ENCODE assay signal across 22 cellular contexts in genomic region chr10:88764110-88764509, GRCh38. TPM values are rescaled to one million over a fixed set of nuclear protein-coding genes. Genes with fewer than 3 reads are reported as not detected.
DNase-seq lines count a peak whose midpoint lies in the region; ATAC-seq and TF ChIP-seq lines count a peak whose summit lies in the region.
"Had no signal": no experiment of that assay in that cellular context is flagged by ENCODE, and none has a peak within 500 bp of the region (broad histone marks: within the 10 kb centered on the region; RNA-seq: fewer than 3 reads in every experiment).

No MANE protein-coding gene starts in this region.

- H3K4ac ChIP-seq in mesenchymal stem cell (ENCODE audit: low read depth in 1 of 2, low read length in 2 of 2) = no peak overlapping the region

- peak overlapping the region; percentile 37 for H4K8ac ChIP-seq in mesenchymal stem cell (ENCODE audit: low read length)

- H3K27me3 ChIP-seq in mesenchymal stem cell (ENCODE audit: control insufficient read depth in 1 of 2, insufficient read depth in 1 of 2, low read length in 2 of 2) (no peaks in the 10 kb centered on the region), heart left ventricle (no peaks in the 10 kb centered on the region)

- 71% methylated on average over 1 of the region's 3 CpGs for WGBS in mesenchymal stem cell
- WGBS in heart left ventricle, 4 donors = 81 to 89% (median 87%) methylated on average over 3 of the region's 3 CpGs

- H2BK5ac ChIP-seq in mesenchymal stem cell (ENCODE audit: low read depth, low read length, poor library complexity, severe bottlenecking) = no peak overlapping the region

- H3K27ac ChIP-seq in mesenchymal stem cell (ENCODE audit: low read length, poor library complexity, severe bottlenecking) = no peak overlapping the region
- H3K27ac ChIP-seq in heart left ventricle = no peak overlapping the region
- H3K27ac ChIP-seq: 22Rv1, A549, C4-2B had no signal

- H3K23ac ChIP-seq in mesenchymal stem cell (ENCODE audit: low read length in 2 of 2) = no peak overlapping the region

- no peak overlapping the region for H2BK120ac ChIP-seq in mesenchymal stem cell (ENCODE audit: low read depth, low read length)

- TF ChIP-seq CTCF in heart left ventricle (IDR thresholded peaks at IDR 0.05) = no peak

- DNase-seq in mesenchymal stem cell (no peak), heart left ventricle (no peak)
- DNase-seq: AML-193; CD4-positive, alpha-beta T cell; DMS153; DMS79; GDM1; H9; Kasumi-1; KG1 had no signal

- H3K4me1 ChIP-seq in mesenchymal stem cell (ENCODE audit: control insufficient read depth, insufficient read depth, low read depth, low read length) (no peaks in the 10 kb centered on the region), heart left ventricle (peaks cover 0 to 6% (median 0%) of the 10 kb centered on the region in 12 donors)

- H2AFZ ChIP-seq in mesenchymal stem cell (ENCODE audit: low read depth, low read length) = no peak overlapping the region

- TF ChIP-seq POLR2A in heart left ventricle (IDR thresholded peaks at IDR 0.05) = no peak

- no peak overlapping the region for H3K4me2 ChIP-seq in mesenchymal stem cell (ENCODE audit: low read length, poor library complexity, severe bottlenecking)
- H3K4me2 ChIP-seq: A549 had no signal

- H3K18ac ChIP-seq in mesenchymal stem cell (ENCODE audit: low read depth in 1 of 2, low read length in 2 of 2) = peak overlapping the region in 1 of 2 experiments; percentile 67

- intact Hi-C loops in heart left ventricle (cut with DNase I) = no loop called here

- H2AK5ac ChIP-seq in mesenchymal stem cell (ENCODE audit: low read length, severe bottlenecking) = no peak overlapping the region

- H4K91ac ChIP-seq in mesenchymal stem cell (ENCODE audit: low read length) = no peak overlapping the region

- no peaks in the 10 kb centered on the region for H3K79me1 ChIP-seq in mesenchymal stem cell (replicated peaks; ENCODE audit: low read length, poor library complexity, severe bottlenecking)

- ATAC-seq in GM18907 (IDR thresholded peaks at IDR 0.05; ENCODE audit: unreplicated experiment) = peak; percentile 46
- ATAC-seq in GM21619 (IDR thresholded peaks at IDR 0.05; ENCODE audit: unreplicated experiment) = peak; percentile 44
- no peak for ATAC-seq in HG02588 (IDR thresholded peaks at IDR 0.05; ENCODE audit: unreplicated experiment)
- ATAC-seq in GM18502 (IDR thresholded peaks at IDR 0.05; ENCODE audit: poor library complexity, unreplicated experiment) = no peak
- ATAC-seq in heart left ventricle = no peak
- ATAC-seq: A549 had no signal

- peak overlapping the region; percentile 10 for H3K4me3 ChIP-seq in GM08714 (ENCODE audit: low read length)
- no peak overlapping the region for H3K4me3 ChIP-seq in mesenchymal stem cell (ENCODE audit: insufficient read depth in 1 of 2, low read depth in 1 of 2, low read length in 2 of 2)
- no peak overlapping the region for H3K4me3 ChIP-seq in heart left ventricle
- H3K4me3 ChIP-seq: A549 had no signal

- no peaks in the 10 kb centered on the region for H3K36me3 ChIP-seq in mesenchymal stem cell (ENCODE audit: control insufficient read depth in 1 of 2, insufficient read depth in 2 of 2, low read depth in 1 of 2, low read length in 2 of 2)
- H3K36me3 ChIP-seq in heart left ventricle = no peaks in the 10 kb centered on the region

- H3K9me3 ChIP-seq in mesenchymal stem cell (ENCODE audit: control insufficient read depth, low read length) = no peaks in the 10 kb centered on the region
- no peaks in the 10 kb centered on the region for H3K9me3 ChIP-seq in heart left ventricle
- H3K9me3 ChIP-seq: A549 had no signal

- no peak overlapping the region for H2BK15ac ChIP-seq in mesenchymal stem cell (ENCODE audit: low read depth, poor library complexity, severe bottlenecking)

- H3K9ac ChIP-seq in mesenchymal stem cell (ENCODE audit: low read length) = no peak overlapping the region

- no peak overlapping the region for H3K14ac ChIP-seq in mesenchymal stem cell (ENCODE audit: low read length in 2 of 2)

- peak overlapping the region in 1 of 2 experiments; percentile 52 for H2BK12ac ChIP-seq in mesenchymal stem cell (ENCODE audit: low read length in 2 of 2)

RNA-seq across cellular contexts. Expression of gene LIPN, which starts 4.3 kb away (rescaled TPM):
- polyA plus RNA-seq in mesenchymal stem cell (2013, experiment 1 of 2) = not detected
- polyA plus RNA-seq in mesenchymal stem cell (2013, experiment 2 of 2) = not detected
- total RNA-seq in heart left ventricle = under 1 TPM in 1 of 9 donors, not detected in 8; 0.43 TPM
- polyA plus RNA-seq in heart left ventricle = not detected
- total RNA-seq: CD4-positive, alpha-beta T cell; Daoy; H1; H9; HT-29 had no signal
- polyA plus RNA-seq: A549, BJ, H1 had no signal

RNA-seq across cellular contexts. Expression of gene LIPM, which starts 38.4 kb away (rescaled TPM):
- polyA plus RNA-seq in mesenchymal stem cell (2013, experiment 1 of 2) = not detected
- polyA plus RNA-seq in mesenchymal stem cell (2013, experiment 2 of 2) = not detected
- total RNA-seq in heart left ventricle = not detected
- not detected for polyA plus RNA-seq in heart left ventricle
- total RNA-seq: CD4-positive, alpha-beta T cell; Daoy; H1; H9; HT-29 had no signal
- polyA plus RNA-seq: A549, BJ, H1 had no signal

RNA-seq across cellular contexts. Expression of gene LIPK, which starts 58.1 kb away (rescaled TPM):
- polyA plus RNA-seq in mesenchymal stem cell (2013, experiment 1 of 2) = not detected
- not detected for polyA plus RNA-seq in mesenchymal stem cell (2013, experiment 2 of 2)
- not detected for total RNA-seq in heart left ventricle
- polyA plus RNA-seq in heart left ventricle = not detected
- total RNA-seq: CD4-positive, alpha-beta T cell; Daoy; H1; H9; HT-29 had no signal
- polyA plus RNA-seq: BJ, H1 had no signal

Comparison
In these comparisons a context has a peak if more than half of its experiments do, and no peak if none do; other contexts are left out.
1. ATAC-seq: peak in GM18907 (single experiment) and GM21619 (single experiment); none in HG02588 (single experiment), GM18502 (single experiment) and heart left ventricle (0 of 4).